9 cellular contexts compared by ENCODE assay signal in the genomic region with DNA sequence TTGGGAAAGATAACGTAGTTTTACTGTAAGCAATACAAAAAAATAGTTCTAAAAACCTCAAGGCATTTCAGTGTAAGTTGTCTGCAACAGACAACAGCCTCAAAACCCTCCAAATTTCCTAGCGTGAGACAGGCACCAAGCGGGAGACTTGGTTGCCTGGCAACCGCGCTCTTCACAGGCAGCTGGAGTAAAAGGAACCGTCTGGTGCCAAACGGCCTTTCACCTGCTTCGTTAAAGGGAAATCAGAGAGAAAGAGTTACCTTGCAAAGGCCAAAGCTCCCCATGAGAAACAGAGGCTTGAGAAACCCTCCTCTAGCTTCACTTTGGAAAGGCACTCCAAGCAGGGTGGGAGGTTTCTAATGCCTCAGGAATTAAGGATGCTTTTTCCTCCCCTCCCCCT.
A peak's percentile ranks its signal among the peaks of the same experiment; 100 is the strongest.
DNase-seq lines count a peak whose midpoint lies in the region; ATAC-seq, FAIRE-seq and TF ChIP-seq lines count a peak whose summit lies in the region.
"Had no signal": no experiment of that assay in that cellular context is flagged by ENCODE, and none has a peak within 500 bp of the region (broad histone marks: within the 10 kb centered on the region; RNA-seq: fewer than 3 reads in every experiment).

No MANE protein-coding gene starts in this region.

- no peaks in the 10 kb centered on the region for H3K9me2 ChIP-seq in SK-N-SH

- H3K27me3 Mint-ChIP-seq in brain (no peaks in the 10 kb centered on the region), progenitor cell of endocrine pancreas (no peaks in the 10 kb centered on the region)

- H4K20me1 ChIP-seq in SK-N-SH (ENCODE audit: insufficient read depth): no peaks in the 10 kb centered on the region

- intact Hi-C loops in ascending aorta (cut with DNase I): no loop called here

- 20% methylated on average over 8 of the region's 8 CpGs for WGBS in SK-N-SH (ENCODE audit: low lambda C conversion rate)

- CTCF ChIA-PET in SK-N-SH (lab: Yijun Ruan, JAX): interaction anchor here (1.2 to 1.4 kb wide), 2 partner anchors 76 to 367 kb away, joined by 3 to 5 read pairs; no protein-coding TSS in a partner anchor

- no peaks in the 10 kb centered on the region for H3K79me2 ChIP-seq in SK-N-SH (ENCODE audit: insufficient read depth)

- TF ChIP-seq CTCF in SK-N-SH (IDR thresholded peaks at IDR 0.05) (no peak), brain (conservative IDR thresholded peaks at IDR 0.05) (no peak), progenitor cell of endocrine pancreas (IDR thresholded peaks at IDR 0.05; ENCODE audit: unreplicated experiment) (no peak), ascending aorta (IDR thresholded peaks at IDR 0.05) (no peak)

- TF ChIP-seq EP300 in SK-N-SH (IDR thresholded peaks at IDR 0.05; ENCODE audit: borderline replicate concordance in 1 of 2, low read depth in 1 of 2, low read length in 1 of 2): no peak

- H3K27me3 ChIP-seq in SK-N-SH (ENCODE audit: insufficient read depth): no peaks in the 10 kb centered on the region
- no peaks in the 10 kb centered on the region for H3K27me3 ChIP-seq in ascending aorta

- no peak for ATAC-seq in SK-N-SH treated with all-trans-retinoic acid at 6 μM for 48 hours
- ATAC-seq: A549 had no signal

- H3K9me3 Mint-ChIP-seq in brain (no peaks in the 10 kb centered on the region), progenitor cell of endocrine pancreas (ENCODE audit: low read depth) (no peaks in the 10 kb centered on the region)

- H3K4me3 Mint-ChIP-seq in brain (peak overlapping the region; percentile 63 to 81 (median 71)), progenitor cell of endocrine pancreas (ENCODE audit: low read depth) (no peak overlapping the region)

- POLR2A ChIA-PET in SK-N-SH (lab: Yijun Ruan, JAX): interaction anchor here (0.8 kb wide), 1 partner anchor 22 kb away, joined by 3 read pairs; no protein-coding TSS in a partner anchor

- H3K27ac ChIP-seq in SK-N-SH (ENCODE audit: low read depth in 2 of 2, low read length in 1 of 2) (no peak overlapping the region), ascending aorta (no peak overlapping the region)
- H3K27ac ChIP-seq: A549 had no signal

- TF ChIP-seq RAD21 in SK-N-SH (IDR thresholded peaks at IDR 0.05; ENCODE audit: low read length): no peak

- H3K4me1 ChIP-seq in SK-N-SH (ENCODE audit: control insufficient read depth in 1 of 2, insufficient read depth in 2 of 2, low read depth in 1 of 2, low read length in 1 of 2) (peaks cover 0 to 4% of the 10 kb centered on the region in 2 experiments; a peak in 1 of 4 replicates), ascending aorta (no peaks in the 10 kb centered on the region)
- H3K4me1 ChIP-seq: A549 had no signal

- FAIRE-seq in GM12891 (lab: Jason Lieb, UNC): no peak
- FAIRE-seq: A549 had no signal

- H3K4me1 Mint-ChIP-seq in brain (peaks cover 43% of the 10 kb centered on the region), progenitor cell of endocrine pancreas (ENCODE audit: low read depth) (peaks cover 7% of the 10 kb centered on the region)

- no peak overlapping the region for H3K4me2 ChIP-seq in SK-N-SH
- H3K4me2 ChIP-seq: A549 had no signal

- H3K4me3 ChIP-seq in SK-N-SH (ENCODE audit: low read depth in 2 of 2, low read length in 1 of 2): peak overlapping the region in 1 of 2 experiments; percentile 22; a peak in 1 of 4 replicates
- H3K4me3 ChIP-seq in ascending aorta: no peak overlapping the region
- H3K4me3 ChIP-seq: A549 had no signal

- H3K27ac Mint-ChIP-seq in brain: peak overlapping the region; percentile 77 to 91 (median 81)
- H3K27ac Mint-ChIP-seq in progenitor cell of endocrine pancreas: peak overlapping the region; percentile 13

- no peak overlapping the region for H2AFZ ChIP-seq in SK-N-SH (ENCODE audit: low read depth)

- H3K9ac ChIP-seq in SK-N-SH: no peak overlapping the region

- no peak for TF ChIP-seq POLR2A in GM12891 (IDR thresholded peaks at IDR 0.05; ENCODE audit: low read depth, low read length)

- H3K36me3 ChIP-seq in SK-N-SH (replicated peaks in 1 of 2; ENCODE audit: control insufficient read depth in 1 of 2, insufficient read depth in 2 of 2, low read length in 1 of 2) (no peaks in the 10 kb centered on the region), ascending aorta (no peaks in the 10 kb centered on the region)

- peak; percentile 20 for DNase-seq in SK-N-SH
- DNase-seq in NCI-H1930 (lab: John Stamatoyannopoulos, UW): peak; percentile 57 to 61
- DNase-seq in progenitor cell of endocrine pancreas (ENCODE audit: low spot score, unreplicated experiment): no peak
- no peak for DNase-seq in stimulated activated naive CD4-positive, alpha-beta T cell (lab: John Stamatoyannopoulos, UW)
- no peak for DNase-seq in ascending aorta (ENCODE audit: low spot score in 2 of 2)
- DNase-seq in GM12891 (ENCODE audit: insufficient read length, low spot score): no peak

- no peaks in the 10 kb centered on the region for H3F3A ChIP-seq in SK-N-SH (replicated peaks; ENCODE audit: insufficient read depth)

- H3K36me3 Mint-ChIP-seq in brain (no peaks in the 10 kb centered on the region), progenitor cell of endocrine pancreas (ENCODE audit: insufficient read depth) (no peaks in the 10 kb centered on the region)

- H3K9me3 ChIP-seq in SK-N-SH (no peaks in the 10 kb centered on the region), ascending aorta (no peaks in the 10 kb centered on the region)
- H3K9me3 ChIP-seq: A549 had no signal

TF ChIP-seq in SK-N-SH, 30 proteins besides CTCF, POLR2A, EP300 and RAD21 (continues in another document):
- no peak for TF ChIP-seq RFX5 (IDR thresholded peaks at IDR 0.05; ENCODE audit: low read length)
- no peak for TF ChIP-seq GABPA (IDR thresholded peaks at IDR 0.05; ENCODE audit: low read depth)
- TF ChIP-seq RXRA (IDR thresholded peaks at IDR 0.05; ENCODE audit: borderline replicate concordance, low read depth): no peak

TF ChIP-seq in SK-N-SH treated with all-trans-retinoic acid at 6 μM for 48 hours, 23 proteins besides CTCF, POLR2A, EP300 and RAD21 (continues in another document):
- TF ChIP-seq OSR1 (CRISPR knock-in tag; IDR thresholded peaks at IDR 0.05): no peak
- TF ChIP-seq ARNTL (CRISPR knock-in tag; IDR thresholded peaks at IDR 0.05; ENCODE audit: borderline replicate concordance, low read depth): no peak
- no peak for TF ChIP-seq TOX (CRISPR knock-in tag; IDR thresholded peaks at IDR 0.05; ENCODE audit: borderline replicate concordance)
- TF ChIP-seq ISL1 (CRISPR knock-in tag; IDR thresholded peaks at IDR 0.05): no peak
- no peak for TF ChIP-seq SNAI2 (CRISPR knock-in tag; IDR thresholded peaks at IDR 0.05)
- no peak for TF ChIP-seq CSDC2 (CRISPR knock-in tag; IDR thresholded peaks at IDR 0.05)
- TF ChIP-seq, protein P1, sequence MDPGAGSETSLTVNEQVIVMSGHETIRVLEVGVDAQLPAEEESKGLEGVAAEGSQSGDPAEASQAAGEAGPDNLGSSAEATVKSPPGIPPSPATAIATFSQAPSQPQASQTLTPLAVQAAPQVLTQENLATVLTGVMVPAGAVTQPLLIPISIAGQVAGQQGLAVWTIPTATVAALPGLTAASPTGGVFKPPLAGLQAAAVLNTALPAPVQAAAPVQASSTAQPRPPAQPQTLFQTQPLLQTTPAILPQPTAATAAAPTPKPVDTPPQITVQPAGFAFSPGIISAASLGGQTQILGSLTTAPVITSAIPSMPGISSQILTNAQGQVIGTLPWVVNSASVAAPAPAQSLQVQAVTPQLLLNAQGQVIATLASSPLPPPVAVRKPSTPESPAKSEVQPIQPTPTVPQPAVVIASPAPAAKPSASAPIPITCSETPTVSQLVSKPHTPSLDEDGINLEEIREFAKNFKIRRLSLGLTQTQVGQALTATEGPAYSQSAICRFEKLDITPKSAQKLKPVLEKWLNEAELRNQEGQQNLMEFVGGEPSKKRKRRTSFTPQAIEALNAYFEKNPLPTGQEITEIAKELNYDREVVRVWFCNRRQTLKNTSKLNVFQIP (CRISPR knock-in tag; IDR thresholded peaks at IDR 0.05; ENCODE audit: borderline replicate concordance, low read depth): no peak
- TF ChIP-seq TCF4 (CRISPR knock-in tag; IDR thresholded peaks at IDR 0.05; ENCODE audit: borderline replicate concordance): no peak
- no peak for TF ChIP-seq ESRRG (CRISPR knock-in tag; IDR thresholded peaks at IDR 0.05)
- TF ChIP-seq ZNF8 (CRISPR knock-in tag; IDR thresholded peaks at IDR 0.05): no peak

TF ChIP-seq in GM12891, 5 proteins besides CTCF, POLR2A, EP300 and RAD21:
- TF ChIP-seq POLR2AphosphoS5 (IDR thresholded peaks at IDR 0.05; ENCODE audit: low read depth, low read length): no peak
- no peak for TF ChIP-seq SPI1 (IDR thresholded peaks at IDR 0.05; ENCODE audit: low read depth, low read length)
- no peak for TF ChIP-seq TAF1 (IDR thresholded peaks at IDR 0.05; ENCODE audit: low read depth, low read length)
- TF ChIP-seq POU2F2 (IDR thresholded peaks at IDR 0.05; ENCODE audit: low read depth, low read length): no peak
- no peak for TF ChIP-seq PAX5 (IDR thresholded peaks at IDR 0.05; ENCODE audit: insufficient read depth, low read length, severe bottlenecking)

Comparison
In these comparisons a context has a peak if more than half of its experiments do, and no peak if none do; other contexts are left out.
1. DNase-seq: peak in SK-N-SH (single experiment) and NCI-H1930 (2 of 2); none in progenitor cell of endocrine pancreas (single experiment), stimulated activated naive CD4-positive, alpha-beta T cell (0 of 6), ascending aorta (0 of 2) and GM12891 (single experiment).